Comparison of ENCODE assay signal across 8 cellular contexts in genomic region chr12:112382866-112383265, GRCh38. TPM values are rescaled to one million over a fixed set of nuclear protein-coding genes. Genes with fewer than 3 reads are reported as not detected.
DNase-seq lines count a peak whose midpoint lies in the region; ATAC-seq, FAIRE-seq and TF ChIP-seq lines count a peak whose summit lies in the region.

No MANE protein-coding gene starts in this region.

- H3K27ac Mint-ChIP-seq in activated naive CD4-positive, alpha-beta T cell treated with anti-CD3 and anti-CD28 coated beads, Interleukin-2, amount 50 U/mL, for 24 hours = no peak overlapping the region
- H3K27ac Mint-ChIP-seq in astrocyte (ENCODE audit: unreplicated experiment) = no peak overlapping the region
- peak overlapping the region; percentile 60 for H3K27ac Mint-ChIP-seq in mesothelial cell of epicardium
- H3K27ac Mint-ChIP-seq in type B pancreatic cell = peak overlapping the region; percentile 92

- no peaks in the 10 kb centered on the region for H3K27me3 ChIP-seq in astrocyte (ENCODE audit: insufficient read depth, low read length)

- peaks cover 22% of the 10 kb centered on the region for H4K20me1 ChIP-seq in astrocyte (ENCODE audit: insufficient read depth, low read length)

- H3K36me3 ChIP-seq in astrocyte (ENCODE audit: insufficient read depth, low read length) = no peaks in the 10 kb centered on the region

- TF ChIP-seq CTCF in astrocyte (IDR thresholded peaks at IDR 0.05; ENCODE audit: insufficient read depth, low read depth, low read length) (no peak), mesothelial cell of epicardium (IDR thresholded peaks at IDR 0.05; ENCODE audit: unreplicated experiment) (no peak), type B pancreatic cell (conservative IDR thresholded peaks at IDR 0.05) (no peak)

- H3K9ac ChIP-seq in astrocyte (ENCODE audit: low read length) = peak overlapping the region; percentile 83

- no peaks in the 10 kb centered on the region for H3K9me3 ChIP-seq in astrocyte (ENCODE audit: insufficient read depth, low read depth, low read length)

- peak overlapping the region; percentile 98 for H3K4me3 Mint-ChIP-seq in activated naive CD4-positive, alpha-beta T cell treated with anti-CD3 and anti-CD28 coated beads, Interleukin-2, amount 50 U/mL, for 24 hours
- H3K4me3 Mint-ChIP-seq in astrocyte (ENCODE audit: unreplicated experiment) (peak overlapping the region; percentile 84), mesothelial cell of epicardium (peak overlapping the region; percentile 89), type B pancreatic cell (peak overlapping the region; percentile 95)

- H3K36me3 Mint-ChIP-seq in activated naive CD4-positive, alpha-beta T cell treated with anti-CD3 and anti-CD28 coated beads, Interleukin-2, amount 50 U/mL, for 24 hours = no peaks in the 10 kb centered on the region
- H3K36me3 Mint-ChIP-seq in astrocyte (ENCODE audit: low read depth, unreplicated experiment) = no peaks in the 10 kb centered on the region
- no peaks in the 10 kb centered on the region for H3K36me3 Mint-ChIP-seq in mesothelial cell of epicardium
- H3K36me3 Mint-ChIP-seq in type B pancreatic cell = no peaks in the 10 kb centered on the region

- no peak overlapping the region for H3K27ac ChIP-seq in astrocyte (ENCODE audit: low read depth, low read length)

- peak overlapping the region; percentile 70 for H3K4me3 ChIP-seq in astrocyte (ENCODE audit: insufficient read depth, low read depth, low read length)

- ATAC-seq in HG02759 (IDR thresholded peaks at IDR 0.05; ENCODE audit: unreplicated experiment) (no peak), HG02970 (IDR thresholded peaks at IDR 0.05; ENCODE audit: low FRiP score, unreplicated experiment) (no peak)

- peaks cover 13% of the 10 kb centered on the region for H3K4me1 ChIP-seq in astrocyte (ENCODE audit: insufficient read depth, low read length)

- H3K4me2 ChIP-seq in astrocyte (ENCODE audit: low read length) = peak overlapping the region; percentile 93

- peaks cover 43% of the 10 kb centered on the region for H3K4me1 Mint-ChIP-seq in activated naive CD4-positive, alpha-beta T cell treated with anti-CD3 and anti-CD28 coated beads, Interleukin-2, amount 50 U/mL, for 24 hours
- H3K4me1 Mint-ChIP-seq in astrocyte (ENCODE audit: low read depth, unreplicated experiment) (peaks cover 8% of the 10 kb centered on the region), mesothelial cell of epicardium (peaks cover 28% of the 10 kb centered on the region), type B pancreatic cell (ENCODE audit: unreplicated experiment) (peaks cover 31% of the 10 kb centered on the region)

- DNase-seq in activated naive CD4-positive, alpha-beta T cell treated with anti-CD3 and anti-CD28 coated beads, Interleukin-2, amount 50 U/mL, for 16 hours = no peak
- DNase-seq in astrocyte (ENCODE audit: low read depth) (no peak), mesothelial cell of epicardium (ENCODE audit: low spot score in 2 of 2, unreplicated experiment in 2 of 2) (no peak), type B pancreatic cell (ENCODE audit: extremely low spot score, unreplicated experiment) (no peak), NCI-H748 treated with DMSO at 0.1 percent for 48 hours (lab: John Stamatoyannopoulos, UW) (no peak)

- peak overlapping the region; percentile 99 for H2AFZ ChIP-seq in astrocyte (ENCODE audit: low read depth, low read length)

- no peak for FAIRE-seq in astrocyte (lab: Jason Lieb, UNC)

- H3K9me3 Mint-ChIP-seq in activated naive CD4-positive, alpha-beta T cell treated with anti-CD3 and anti-CD28 coated beads, Interleukin-2, amount 50 U/mL, for 24 hours = no peaks in the 10 kb centered on the region
- H3K9me3 Mint-ChIP-seq in astrocyte (ENCODE audit: unreplicated experiment) = peaks cover 2% of the 10 kb centered on the region
- H3K9me3 Mint-ChIP-seq in mesothelial cell of epicardium = no peaks in the 10 kb centered on the region
- no peaks in the 10 kb centered on the region for H3K9me3 Mint-ChIP-seq in type B pancreatic cell

- H3K79me2 ChIP-seq in astrocyte (ENCODE audit: insufficient read depth, low read length) = peaks cover 38% of the 10 kb centered on the region

- H3K27me3 Mint-ChIP-seq in activated naive CD4-positive, alpha-beta T cell treated with anti-CD3 and anti-CD28 coated beads, Interleukin-2, amount 50 U/mL, for 24 hours = peaks cover 1% of the 10 kb centered on the region
- peaks cover 1% of the 10 kb centered on the region for H3K27me3 Mint-ChIP-seq in astrocyte (ENCODE audit: low read depth, unreplicated experiment)
- no peaks in the 10 kb centered on the region for H3K27me3 Mint-ChIP-seq in mesothelial cell of epicardium (ENCODE audit: low read depth)
- H3K27me3 Mint-ChIP-seq in type B pancreatic cell = peaks cover 3% of the 10 kb centered on the region

RNA-seq across cellular contexts. Expression of gene HECTD4, which starts 0.6 kb away (rescaled TPM):
- total RNA-seq in astrocyte = 38.9 and 40.3 TPM in 2 replicates
- total RNA-seq in mesothelial cell of epicardium = 75.4 to 89.8 TPM (median 77.3 TPM) in 3 replicates
- 57.6 and 62.1 TPM in 2 replicates for total RNA-seq in type B pancreatic cell (ENCODE audit: low replicate concordance)

RNA-seq across cellular contexts. Expression of gene RPL6, which starts 26.5 kb away (rescaled TPM):
- total RNA-seq in astrocyte = 1,024 and 1,136 TPM in 2 replicates
- total RNA-seq in mesothelial cell of epicardium = 1,628 to 1,718 TPM (median 1,717 TPM) in 3 replicates
- total RNA-seq in type B pancreatic cell (ENCODE audit: low replicate concordance) = 1,606 and 1,993 TPM in 2 replicates

RNA-seq across cellular contexts. Expression of gene PTPN11, which starts 35.9 kb away (rescaled TPM):
- total RNA-seq in astrocyte = 128 and 143 TPM in 2 replicates
- 75.6 to 86.3 TPM (median 81.1 TPM) in 3 replicates for total RNA-seq in mesothelial cell of epicardium
- total RNA-seq in type B pancreatic cell (ENCODE audit: low replicate concordance) = 76.0 and 78.9 TPM in 2 replicates

Comparison
In these comparisons a context has a peak if more than half of its experiments do, and no peak if none do; other contexts are left out.
1. H3K27ac Mint-ChIP-seq: peak in mesothelial cell of epicardium (single experiment) and type B pancreatic cell (single experiment); none in activated naive CD4-positive, alpha-beta T cell treated with anti-CD3 and anti-CD28 coated beads, Interleukin-2, amount 50 U/mL, for 24 hours (single experiment) and astrocyte (single experiment).
2. Peak in every context shown above with its lines, with median percentiles within 50 percentile points of each other: H3K4me3 Mint-ChIP-seq.